Comparison of ENCODE assay signal across 8 cellular contexts in the genomic region with DNA sequence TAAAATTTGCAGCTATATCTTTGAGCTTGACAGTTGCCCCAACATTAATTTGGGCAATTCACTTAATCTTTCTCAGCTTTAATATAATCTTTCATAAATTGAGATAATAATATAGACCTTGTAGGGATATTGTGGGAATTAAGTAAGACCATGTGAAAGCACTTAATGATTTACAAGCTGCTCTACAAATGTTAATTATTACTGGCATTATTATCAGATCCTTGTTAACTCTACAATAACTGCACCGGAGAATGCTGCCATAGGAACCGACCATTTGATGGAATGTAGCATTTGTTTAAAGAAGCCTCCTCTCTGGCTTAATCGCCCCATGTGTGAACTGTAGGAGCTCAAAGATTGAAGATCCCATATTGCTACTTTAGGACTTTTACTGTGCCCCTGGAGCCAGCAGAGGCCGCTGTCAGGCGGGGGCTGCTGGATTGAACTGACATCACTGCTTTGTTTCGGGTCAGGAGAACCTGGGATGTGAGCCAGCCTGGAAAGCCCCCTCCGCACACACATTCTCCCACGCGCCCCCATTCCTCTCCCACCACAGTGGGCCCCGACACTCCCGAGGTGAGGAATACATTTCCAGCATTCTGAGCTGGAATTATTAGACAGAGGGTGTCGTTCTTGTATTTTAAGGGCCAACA.
DNase-seq lines count a peak whose midpoint lies in the region; ATAC-seq and TF ChIP-seq lines count a peak whose summit lies in the region.

No MANE protein-coding gene starts in this region.

- ATAC-seq in HG03159 (IDR thresholded peaks at IDR 0.05; ENCODE audit: unreplicated experiment) (no peak), GM19455 (IDR thresholded peaks at IDR 0.05; ENCODE audit: unreplicated experiment) (no peak)

- no peak overlapping the region for H3K4me3 ChIP-seq in kidney epithelial cell (ENCODE audit: low read depth, low read length)

- DNase-seq in AG08396 (ENCODE audit: low spot score), result peak; percentile 52
- DNase-seq in GM19240 (ENCODE audit: insufficient read length, low spot score), result peak; percentile 11
- peak; percentile 34 for DNase-seq in amniotic epithelial cell (ENCODE audit: low read depth)
- no peak for DNase-seq in kidney epithelial cell (ENCODE audit: low read depth)
- DNase-seq in NCI-H1930 (lab: John Stamatoyannopoulos, UW), result no peak
- no peak for DNase-seq in COLO668 (lab: John Stamatoyannopoulos, UW; ENCODE audit: unreplicated experiment)

- TF ChIP-seq CTCF in kidney epithelial cell (IDR thresholded peaks at IDR 0.05; ENCODE audit: insufficient read depth, low read length, poor library complexity, severe bottlenecking), result peak; percentile 76

- no peaks in the 10 kb centered on the region for H3K36me3 ChIP-seq in kidney epithelial cell (ENCODE audit: control insufficient read depth, insufficient read depth, low read length)

- no peaks in the 10 kb centered on the region for H3K27me3 ChIP-seq in kidney epithelial cell (ENCODE audit: control insufficient read depth, insufficient read depth, low read length)

Comparison
In these comparisons a context has a peak if more than half of its experiments do, and no peak if none do; other contexts are left out.
1. DNase-seq: peak in AG08396 (single experiment), GM19240 (single experiment) and amniotic epithelial cell (single experiment); none in kidney epithelial cell (single experiment), NCI-H1930 (0 of 2) and COLO668 (single experiment).